20 cellular contexts compared by ENCODE assay signal in the genomic region with DNA sequence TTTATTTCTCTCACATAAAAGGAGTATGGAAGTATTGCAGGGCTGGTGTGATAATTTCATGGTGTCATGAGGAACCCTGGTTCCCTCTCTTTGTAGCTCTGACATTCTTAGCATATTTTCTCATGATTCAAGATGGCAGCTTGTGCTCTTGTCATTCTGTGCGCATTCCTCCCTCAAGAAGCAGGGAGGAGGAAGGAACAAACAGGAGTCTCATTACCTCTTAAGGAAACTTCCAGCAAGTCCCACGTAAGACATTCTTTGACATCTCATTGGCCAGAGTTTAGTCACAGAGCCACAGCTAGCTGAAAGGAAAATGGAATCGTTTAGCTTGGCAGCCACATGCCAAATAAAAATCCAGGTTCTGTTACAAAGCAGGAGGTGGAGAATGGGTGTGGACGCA.
DNase-seq lines count a peak whose midpoint lies in the region; TF ChIP-seq lines count a peak whose summit lies in the region.
"Had no signal": no experiment of that assay in that cellular context is flagged by ENCODE, and none has a peak within 500 bp of the region (broad histone marks: within the 10 kb centered on the region; RNA-seq: fewer than 3 reads in every experiment).

No MANE protein-coding gene starts in this region.

- H2BK15ac ChIP-seq in mesendoderm (replicated peaks; ENCODE audit: low read depth), result no peak overlapping the region

- H3K4me1 ChIP-seq in mesendoderm (ENCODE audit: control insufficient read depth, low read depth, low read length), result no peaks in the 10 kb centered on the region
- H3K4me1 ChIP-seq: A549 had no signal

- peak; percentile 30 for DNase-seq in AG10803 (ENCODE audit: low read depth)
- DNase-seq in M059J (ENCODE audit: low read depth), result peak; percentile 45
- peak; percentile 12 for DNase-seq in choroid plexus epithelial cell (ENCODE audit: low read depth)
- peak; percentile 70 for DNase-seq in mesendoderm
- no peak for DNase-seq in NCI-H748 treated with DMSO at 0.1 percent for 48 hours (lab: John Stamatoyannopoulos, UW)
- no peak for DNase-seq in dedifferentiated amniotic fluid mesenchymal stem cell (ENCODE audit: extremely low spot score)
- DNase-seq in retina, result no peak
- no peak for DNase-seq in activated CD4-positive, CD25-positive, alpha-beta regulatory T cell treated with anti-CD3 and anti-CD28 coated beads, Interleukin-2, amount 50 U/mL, for 72 hours
- DNase-seq: Calu3; CD4-positive, CD25-positive, alpha-beta regulatory T cell; GDM1; NCI-H1092; NCI-H1694; NCI-H2107; NCI-H226; NCI-H526; RPMI8226 had no signal

- H4K5ac ChIP-seq in mesendoderm (ENCODE audit: low read length), result no peak overlapping the region

- no peak overlapping the region for H2BK120ac ChIP-seq in mesendoderm (ENCODE audit: low read depth, low read length)

- H2AK5ac ChIP-seq in mesendoderm (ENCODE audit: low read length), result no peak overlapping the region

- H3K18ac ChIP-seq in mesendoderm (ENCODE audit: low read length), result no peak overlapping the region

- no peak overlapping the region for H3K4me3 ChIP-seq in AG10803 (ENCODE audit: low read length)
- no peak overlapping the region for H3K4me3 ChIP-seq in choroid plexus epithelial cell (ENCODE audit: low read depth, low read length)
- H3K4me3 ChIP-seq in mesendoderm (ENCODE audit: low read length), result no peak overlapping the region
- H3K4me3 ChIP-seq: A549, K562 had no signal

- H3K23ac ChIP-seq in mesendoderm (ENCODE audit: low read length), result no peak overlapping the region

- no peak overlapping the region for H3K56ac ChIP-seq in mesendoderm (ENCODE audit: low read length)

- no peaks in the 10 kb centered on the region for H3K79me2 ChIP-seq in mesendoderm (ENCODE audit: control insufficient read depth, insufficient read depth, low read length)

- H3K9ac ChIP-seq in mesendoderm (ENCODE audit: low read length), result no peak overlapping the region

- H3K4me2 ChIP-seq in mesendoderm (ENCODE audit: low read length), result no peak overlapping the region
- H3K4me2 ChIP-seq: A549 had no signal

- WGBS in mesendoderm (ENCODE audit: extremely low coverage, insufficient coverage, low lambda C conversion rate), result no CpG with 5 or more reads among the region's 4 CpGs

- no peak for TF ChIP-seq CTCF in AG10803 (conservative IDR thresholded peaks at IDR 0.05; ENCODE audit: low read length)
- TF ChIP-seq CTCF in choroid plexus epithelial cell (conservative IDR thresholded peaks at IDR 0.05; ENCODE audit: low read depth, low read length), result no peak

- H3K4ac ChIP-seq in mesendoderm (ENCODE audit: low read depth, low read length), result no peak overlapping the region

- no peak overlapping the region for H3K27ac ChIP-seq in mesendoderm (ENCODE audit: low read depth, low read length)
- H3K27ac ChIP-seq: A549, HL-60 had no signal

- no peaks in the 10 kb centered on the region for H3K79me1 ChIP-seq in mesendoderm (ENCODE audit: low read length)

- H3K36me3 ChIP-seq in mesendoderm (ENCODE audit: control insufficient read depth, insufficient read depth, low read length), result no peaks in the 10 kb centered on the region

- no peak overlapping the region for H2BK5ac ChIP-seq in mesendoderm (ENCODE audit: low read length)

- H3K27me3 ChIP-seq in mesendoderm (ENCODE audit: insufficient read depth, low read length, poor library complexity), result no peaks in the 10 kb centered on the region

- H4K8ac ChIP-seq in mesendoderm (ENCODE audit: low read depth, low read length), result no peak overlapping the region

Comparison
In these comparisons a context has a peak if more than half of its experiments do, and no peak if none do; other contexts are left out.
1. DNase-seq: peak in AG10803 (single experiment), M059J (single experiment), choroid plexus epithelial cell (single experiment) and mesendoderm (single experiment); none in NCI-H748 treated with DMSO at 0.1 percent for 48 hours (single experiment), dedifferentiated amniotic fluid mesenchymal stem cell (single experiment), retina (single experiment) and activated CD4-positive, CD25-positive, alpha-beta regulatory T cell treated with anti-CD3 and anti-CD28 coated beads, Interleukin-2, amount 50 U/mL, for 72 hours (single experiment).